20 cellular contexts compared by ENCODE assay signal in genomic region chr22:37616205-37617083, GRCh38. TPM values are rescaled to one million over a fixed set of nuclear protein-coding genes. Genes with fewer than 3 reads are reported as not detected.
DNase-seq lines count a peak whose midpoint lies in the region; ATAC-seq, FAIRE-seq and TF ChIP-seq lines count a peak whose summit lies in the region.
"Had no signal": no experiment of that assay in that cellular context is flagged by ENCODE, and none has a peak within 500 bp of the region (broad histone marks: within the 10 kb centered on the region; RNA-seq: fewer than 3 reads in every experiment).

No MANE protein-coding gene starts in this region.

- CTCF ChIA-PET in activated CD4-positive, alpha-beta T cell treated with anti-CD3 and anti-CD28 coated beads for 36 hours (lab: Charles Lee), result interaction anchor here (0.6 to 1.2 kb wide), 2 partner anchors 9 to 10 kb away, joined by 3 read pairs; no protein-coding TSS in a partner anchor
- CTCF ChIA-PET in OCI-LY7 (lab: Charles Lee; ENCODE audit: unreplicated experiment), result interaction anchor here (0.5 to 0.6 kb wide), 2 partner anchors 183 to 210 kb away, joined by 3 to 9 read pairs; no protein-coding TSS in a partner anchor
- CTCF ChIA-PET in H1 (lab: Charles Lee; ENCODE audit: partially characterized antibody), result interaction anchor here (0.6 to 7.9 kb wide), 10 partner anchors 9 to 258 kb away, joined by 3 to 49 read pairs (median 4); no protein-coding TSS in a partner anchor
- CTCF ChIA-PET in WTC11 (lab: Charles Lee), result interaction anchor here (1.6 to 2.0 kb wide), 2 partner anchors 9 to 10 kb away, joined by 6 to 10 read pairs; no protein-coding TSS in a partner anchor

- no peak overlapping the region for H2BK20ac ChIP-seq in H1 (ENCODE audit: low read length)

- no peak overlapping the region for H3K27ac Mint-ChIP-seq in activated CD4-positive, alpha-beta T cell treated with anti-CD3 and anti-CD28 coated beads for 36 hours
- H3K27ac Mint-ChIP-seq in WTC11, result no peak overlapping the region

- H3K56ac ChIP-seq in H1 (replicated peaks; ENCODE audit: insufficient read length, low read depth, low read length), result no peak overlapping the region

- H3K4me2 ChIP-seq in OCI-LY7 (ENCODE audit: low read length), result no peak overlapping the region
- H3K4me2 ChIP-seq in H1 (ENCODE audit: insufficient read depth in 1 of 2, low read depth in 2 of 2, low read length in 2 of 2), result no peak overlapping the region
- H3K4me2 ChIP-seq: KMS-11 had no signal

- peaks cover 23% of the 10 kb centered on the region for H3K36me3 Mint-ChIP-seq in activated CD4-positive, alpha-beta T cell treated with anti-CD3 and anti-CD28 coated beads for 36 hours (ENCODE audit: low read depth)
- peaks cover 31% of the 10 kb centered on the region for H3K36me3 Mint-ChIP-seq in WTC11

- H3K27me3 Mint-ChIP-seq in activated CD4-positive, alpha-beta T cell treated with anti-CD3 and anti-CD28 coated beads for 36 hours, result no peaks in the 10 kb centered on the region
- H3K27me3 Mint-ChIP-seq in WTC11 (ENCODE audit: low read depth), result no peaks in the 10 kb centered on the region

- 97% methylated on average over 26 of the region's 26 CpGs; no CpG with 5 or more reads in 1 of the 2 experiments for WGBS in H1 (ENCODE audit: extremely low coverage in 1 of 2, insufficient coverage in 1 of 2, insufficient read length in 1 of 2, insufficient replicate concordance in 2 of 2, low coverage in 1 of 2, low lambda C conversion rate in 2 of 2, missing lambda C conversion rate in 1 of 2), 2 experiments
- WGBS in spleen, 5 donors, result 84 to 92% (median 88%) methylated on average over 14 to 26 of the region's 26 CpGs
- 83% methylated on average over 9 of the region's 26 CpGs for WGBS in esophagus muscularis mucosa

- FAIRE-seq in H1 (lab: Jason Lieb, UNC), result no peak
- FAIRE-seq: GM12892 had no signal

- no peaks in the 10 kb centered on the region for H3K9me3 Mint-ChIP-seq in activated CD4-positive, alpha-beta T cell treated with anti-CD3 and anti-CD28 coated beads for 36 hours (ENCODE audit: low read depth)
- no peaks in the 10 kb centered on the region for H3K9me3 Mint-ChIP-seq in WTC11

- H4K91ac ChIP-seq in H1 (replicated peaks; ENCODE audit: insufficient read length, low read length), result no peak overlapping the region

- H3K36me3 ChIP-seq in OCI-LY7 (ENCODE audit: insufficient read depth, low read length) (peaks cover 86% of the 10 kb centered on the region), H1 (ENCODE audit: control insufficient read depth in 2 of 4, insufficient read depth in 4 of 4, low read length in 3 of 4) (peaks cover 14 to 33% (median 20%) of the 10 kb centered on the region in 4 experiments; a peak in 7 of 8 replicates), spleen (peaks cover 0 to 89% (median 64%) of the 10 kb centered on the region in 6 donors), esophagus muscularis mucosa (peaks cover 13 to 76% (median 70%) of the 10 kb centered on the region in 4 donors)

- TF ChIP-seq POLR2A in H1 (IDR thresholded peaks at IDR 0.05; ENCODE audit: control extremely low read depth in 1 of 2, low read depth in 2 of 2, low read length in 2 of 2) (no peak), spleen (IDR thresholded peaks at IDR 0.05) (no peak), esophagus muscularis mucosa (IDR thresholded peaks at IDR 0.05; ENCODE audit: low read depth) (no peak)

- H2BK120ac ChIP-seq in H1 (replicated peaks; ENCODE audit: low read depth, low read length), result no peak overlapping the region

- no peak overlapping the region for H2AFZ ChIP-seq in OCI-LY7 (ENCODE audit: low read length)
- no peak overlapping the region for H2AFZ ChIP-seq in H1 (ENCODE audit: low read length)

- no peak overlapping the region for H3K4ac ChIP-seq in H1 (replicated peaks; ENCODE audit: insufficient read length, low read depth, low read length)

- H3K4me3 ChIP-seq in OCI-LY7 (ENCODE audit: low read depth, low read length, poor library complexity, severe bottlenecking) (no peak overlapping the region), H1 (ENCODE audit: extremely low read depth in 1 of 4, insufficient read depth in 2 of 4, low read depth in 3 of 4, low read length in 4 of 4) (no peak overlapping the region), spleen (no peak overlapping the region), esophagus muscularis mucosa (no peak overlapping the region)
- H3K4me3 ChIP-seq: SJSA1 had no signal

- POLR2A ChIA-PET in activated CD4-positive, alpha-beta T cell treated with anti-CD3 and anti-CD28 coated beads for 36 hours (lab: Charles Lee), result no interaction called here
- POLR2A ChIA-PET in OCI-LY7 (lab: Charles Lee), result interaction anchor here (0.6 to 2.8 kb wide), 2 partner anchors 8 to 104 kb away, joined by 3 to 25 read pairs; partner anchors contain the start of gene GGA1
- POLR2A ChIA-PET in H1 (lab: Charles Lee; ENCODE audit: partially characterized antibody), result interaction anchor here (1.1 to 1.3 kb wide), 7 partner anchors 8 to 124 kb away, joined by 3 to 4 read pairs (median 3); partner anchors contain the start of genes GGA1 and NOL12
- POLR2A ChIA-PET in WTC11 (lab: Charles Lee), result no interaction called here

- intact Hi-C loops in activated CD4-positive, alpha-beta T cell treated with anti-CD3 and anti-CD28 coated beads for 36 hours (cut with DNase I, micrococcal nuclease), result no loop called here
- intact Hi-C loops in OCI-LY7 (cut with micrococcal nuclease; ENCODE audit: unreplicated experiment) (no loop called here), spleen (cut with DNase I; ENCODE audit: low total_unique reads) (no loop called here), esophagus muscularis mucosa (cut with DNase I) (no loop called here)

- BruUV-seq in OCI-LY7 (replicated peaks; lab: Mats Ljungman, UMichigan), result no TSS peak

- H3K27me3 ChIP-seq in H1 (replicated peaks in 1 of 4; ENCODE audit: control insufficient read depth in 3 of 4, extremely low read depth in 1 of 4, insufficient read depth in 3 of 4, low read length in 3 of 4) (no peaks in the 10 kb centered on the region), spleen (replicated peaks in 1 of 7) (no peaks in the 10 kb centered on the region), esophagus muscularis mucosa (no peaks in the 10 kb centered on the region)
- H3K27me3 ChIP-seq: SJSA1 had no signal

- no peak overlapping the region for H3K14ac ChIP-seq in H1 (ENCODE audit: insufficient read length)

- peak overlapping the region; percentile 22 for H3K27ac ChIP-seq in OCI-LY7 (ENCODE audit: low read depth, low read length, poor library complexity, severe bottlenecking)
- H3K27ac ChIP-seq in H1 (ENCODE audit: low read depth, low read length), result no peak overlapping the region
- peak overlapping the region in 5 of 8 donors; percentile 29 to 74 (median 37) for H3K27ac ChIP-seq in spleen
- no peak overlapping the region for H3K27ac ChIP-seq in esophagus muscularis mucosa (replicated peaks in 1 of 4)
- H3K27ac ChIP-seq: 22Rv1, KMS-11, SJSA1 had no signal

- no peak overlapping the region for H4K5ac ChIP-seq in H1 (ENCODE audit: insufficient read length, low read depth, low read length)

- H3K9ac ChIP-seq in H1 (replicated peaks in 1 of 4; ENCODE audit: extremely low read depth in 1 of 4, low read depth in 3 of 4, low read length in 3 of 4), result no peak overlapping the region
- H3K9ac ChIP-seq: KMS-11 had no signal

- no peak for DNase-seq in activated CD4-positive, alpha-beta T cell treated with anti-CD3 and anti-CD28 coated beads for 36 hours
- DNase-seq in activated CD4-positive, alpha-beta T cell treated with anti-CD3 and anti-CD28 coated beads, Interleukin-2, amount 50 U/mL, for 48 hours, result no peak
- DNase-seq in OCI-LY7 (ENCODE audit: low spot score) (no peak), H1 (ENCODE audit: low read depth in 1 of 2, low spot score in 2 of 2) (no peak), spleen (no peak), esophagus muscularis mucosa (ENCODE audit: extremely low spot score) (no peak), WTC11 (ENCODE audit: low spot score) (no peak)
- DNase-seq: C1 segment of cervical spinal cord, GOT3, NCI-H1092 treated with DMSO at 0.1 percent for 48 hours, NCI-H1694 treated with DMSO at 0.1 percent for 48 hours, NCI-H446 treated with DMSO at 0.1 percent for 48 hours had no signal

- peaks cover under 1% of the 10 kb centered on the region for H3K4me1 Mint-ChIP-seq in activated CD4-positive, alpha-beta T cell treated with anti-CD3 and anti-CD28 coated beads for 36 hours
- H3K4me1 Mint-ChIP-seq in WTC11, result no peaks in the 10 kb centered on the region

- H3K9me2 ChIP-seq in OCI-LY7 (ENCODE audit: insufficient read depth, low read length), result no peaks in the 10 kb centered on the region

- no peak overlapping the region for H2AK5ac ChIP-seq in H1 (ENCODE audit: low read depth, low read length)

- H3K18ac ChIP-seq in H1 (ENCODE audit: extremely low read depth, low read length), result no peak overlapping the region

- no peak overlapping the region for H2BK12ac ChIP-seq in H1 (ENCODE audit: low read depth, low read length)

- H3K23me2 ChIP-seq in H1 (ENCODE audit: low read depth, low read length), result no peaks in the 10 kb centered on the region

- TF ChIP-seq EP300 in H1 (IDR thresholded peaks at IDR 0.05; ENCODE audit: borderline replicate concordance in 1 of 2, low read depth in 2 of 2, low read length in 2 of 2) (no peak), esophagus muscularis mucosa (IDR thresholded peaks at IDR 0.05) (no peak)

- peaks cover 25% of the 10 kb centered on the region for H3K4me1 ChIP-seq in OCI-LY7 (ENCODE audit: insufficient read depth, low read length, poor library complexity, severe bottlenecking)
- no peaks in the 10 kb centered on the region for H3K4me1 ChIP-seq in H1 (replicated peaks in 1 of 4; ENCODE audit: control insufficient read depth in 3 of 4, insufficient read depth in 4 of 4, low read length in 3 of 4)
- peaks cover 1 to 30% (median 11%) of the 10 kb centered on the region in 6 donors for H3K4me1 ChIP-seq in spleen
- H3K4me1 ChIP-seq in esophagus muscularis mucosa, result peaks cover 0 to 22% (median 18%) of the 10 kb centered on the region in 4 donors
- H3K4me1 ChIP-seq: SJSA1 had no signal

- H2BK5ac ChIP-seq in H1 (ENCODE audit: low read depth, low read length), result 0 out of 2 replicates have a peak overlapping the region, but pooled peaks have one; percentile 16

- H2BK15ac ChIP-seq in H1 (ENCODE audit: low read length), result no peak overlapping the region

- H3K9me3 ChIP-seq in OCI-LY7 (ENCODE audit: low read length), result no peaks in the 10 kb centered on the region
- H3K9me3 ChIP-seq in H1 (ENCODE audit: insufficient read depth in 2 of 2, low read depth in 1 of 2, low read length in 1 of 2), result no peaks in the 10 kb centered on the region
- H3K9me3 ChIP-seq in spleen, result no peaks in the 10 kb centered on the region
- H3K9me3 ChIP-seq in esophagus muscularis mucosa, result no peaks in the 10 kb centered on the region
- H3K9me3 ChIP-seq: SJSA1 had no signal

- no peaks in the 10 kb centered on the region for H3K79me1 ChIP-seq in H1 (ENCODE audit: low read depth, low read length)

- H4K8ac ChIP-seq in H1 (ENCODE audit: extremely low read depth, insufficient read depth, low read length), result 0 out of 2 replicates have a peak overlapping the region, but pooled peaks have one; percentile 28

- H3K4me3 Mint-ChIP-seq in activated CD4-positive, alpha-beta T cell treated with anti-CD3 and anti-CD28 coated beads for 36 hours, result no peak overlapping the region
- no peak overlapping the region for H3K4me3 Mint-ChIP-seq in WTC11

- peak; percentile 19 for ATAC-seq in activated CD4-positive, alpha-beta T cell treated with anti-CD3 and anti-CD28 coated beads for 36 hours
- ATAC-seq in GM18870 (IDR thresholded peaks at IDR 0.05; ENCODE audit: unreplicated experiment) (no peak), WTC11 (no peak)

- peaks cover 6% of the 10 kb centered on the region; the same call in 1 of the 2 replicates for H3K79me2 ChIP-seq in OCI-LY7 (ENCODE audit: insufficient read depth, low read depth, low read length)
- no peaks in the 10 kb centered on the region for H3K79me2 ChIP-seq in H1 (ENCODE audit: control insufficient read depth in 1 of 2, insufficient read depth in 2 of 2, low read length in 2 of 2)

- TF ChIP-seq RAD21 in H1 (IDR thresholded peaks at IDR 0.05 in 1 of 2, conservative IDR thresholded peaks at IDR 0.05 in 1 of 2; ENCODE audit: low read depth in 2 of 2, low read length in 2 of 2), result no peak

- TF ChIP-seq CTCF in OCI-LY7 (conservative IDR thresholded peaks at IDR 0.05; ENCODE audit: low read length), result no peak
- no peak for TF ChIP-seq CTCF in H1 (IDR thresholded peaks at IDR 0.05; ENCODE audit: control extremely low read depth in 1 of 3, insufficient read depth in 1 of 3, low read depth in 1 of 3, low read length in 3 of 3)
- no peak for TF ChIP-seq CTCF in spleen (IDR thresholded peaks at IDR 0.05 in 8 of 11, conservative IDR thresholded peaks at IDR 0.05 in 3 of 11)
- TF ChIP-seq CTCF in esophagus muscularis mucosa (IDR thresholded peaks at IDR 0.05), result no peak
- no peak for TF ChIP-seq CTCF in WTC11 (IDR thresholded peaks at IDR 0.05)

- H4K20me1 ChIP-seq in OCI-LY7 (ENCODE audit: insufficient read depth, low read length), result no peaks in the 10 kb centered on the region
- H4K20me1 ChIP-seq in H1 (replicated peaks in 1 of 2; ENCODE audit: control insufficient read depth in 1 of 2, insufficient read depth in 2 of 2, low read length in 2 of 2), result peaks cover 0 to 6% of the 10 kb centered on the region in 2 experiments

- no peak overlapping the region for H3K23ac ChIP-seq in H1 (ENCODE audit: insufficient read length)

RNA-seq across cellular contexts. Expression of gene GGA1, which starts 7.8 kb away (rescaled TPM):
- total RNA-seq in activated CD4-positive, alpha-beta T cell treated with anti-CD3 and anti-CD28 coated beads for 36 hours, result 10 to 100 TPM; 55.4 to 66.6 TPM
- 119 and 127 TPM in 2 replicates for total RNA-seq in OCI-LY7 (2014; rRNA removed; shearing (Covaris generic))
- 167 and 172 TPM in 2 replicates for total RNA-seq in OCI-LY7 (2022)
- 46.5 and 49.3 TPM in 2 replicates for total RNA-seq in H1 (2021; fragmentation: NEBNext Ultra II Directional; extraction: Animal tissue kit (Norgen Biotek cat#: 25700))
- 57.2 and 81.0 TPM in 2 replicates for polyA plus RNA-seq in H1 (2011; rRNA removed)
- polyA plus RNA-seq in H1 (2011; cell fraction: cytosol; rRNA removed), result 58.2 TPM
- 170 TPM for polyA plus RNA-seq in H1 (2011; cell fraction: nucleus; rRNA removed)
- polyA plus RNA-seq in H1 (2012, experiment 1 of 2), result 43.4 to 56.3 TPM (median 52.3 TPM) in 4 replicates
- 38.5 TPM for polyA plus RNA-seq in H1 (2012, experiment 2 of 2)
- polyA plus RNA-seq in H1 (2013, experiment 1 of 2), result 31.2 TPM
- polyA plus RNA-seq in H1 (2013, experiment 2 of 2), result 28.6 TPM
- polyA minus RNA-seq in H1 (2011; rRNA and poly(A)+ RNA removed), result 25.7 and 39.1 TPM in 2 replicates
- polyA minus RNA-seq in H1 (2011; cell fraction: cytosol; rRNA and poly(A)+ RNA removed), result 36.0 TPM
- 64.4 TPM for polyA minus RNA-seq in H1 (2011; cell fraction: nucleus; rRNA and poly(A)+ RNA removed)
- 100 to 1,000 TPM in 1 of 7 donors, 10 to 100 TPM in 6; 67.6 to 115 (median 82.6) TPM for total RNA-seq in spleen
- 100 to 1,000 TPM in 2 of 3 donors, 10 to 100 TPM in 1; 43.4 to 134 (median 121) TPM for polyA plus RNA-seq in spleen
- 10 to 100 TPM; 30.3 to 44.7 (median 40.9) TPM for total RNA-seq in esophagus muscularis mucosa
- total RNA-seq in WTC11 (2021), result 59.5 to 66.3 TPM (median 61.6 TPM) in 3 replicates

RNA-seq across cellular contexts. Expression of gene SH3BP1, which starts 23.0 kb away (rescaled TPM):
- total RNA-seq in activated CD4-positive, alpha-beta T cell treated with anti-CD3 and anti-CD28 coated beads for 36 hours, result 10 to 100 TPM; 86.5 to 98.2 TPM
- total RNA-seq in OCI-LY7 (2014; rRNA removed; shearing (Covaris generic)), result 15.3 and 18.3 TPM in 2 replicates
- 44.4 and 48.4 TPM in 2 replicates for total RNA-seq in OCI-LY7 (2022)
- total RNA-seq in H1 (2021; fragmentation: NEBNext Ultra II Directional; extraction: Animal tissue kit (Norgen Biotek cat#: 25700)), result 32.4 and 40.3 TPM in 2 replicates
- polyA plus RNA-seq in H1 (2011; rRNA removed), result 23.9 and 34.8 TPM in 2 replicates
- polyA plus RNA-seq in H1 (2011; cell fraction: cytosol; rRNA removed), result 22.8 TPM
- polyA plus RNA-seq in H1 (2011; cell fraction: nucleus; rRNA removed), result 50.1 TPM
- polyA plus RNA-seq in H1 (2012, experiment 1 of 2), result 57.5 to 65.6 TPM (median 60.4 TPM) in 4 replicates
- polyA plus RNA-seq in H1 (2012, experiment 2 of 2), result 35.9 TPM
- 21.9 TPM for polyA plus RNA-seq in H1 (2013, experiment 1 of 2)
- polyA plus RNA-seq in H1 (2013, experiment 2 of 2), result 22.1 TPM
- polyA minus RNA-seq in H1 (2011; rRNA and poly(A)+ RNA removed), result 20.1 and 23.7 TPM in 2 replicates
- polyA minus RNA-seq in H1 (2011; cell fraction: cytosol; rRNA and poly(A)+ RNA removed), result 17.0 TPM
- polyA minus RNA-seq in H1 (2011; cell fraction: nucleus; rRNA and poly(A)+ RNA removed), result 19.7 TPM
- total RNA-seq in spleen, result 10 to 100 TPM; 38.0 to 78.9 (median 61.2) TPM
- polyA plus RNA-seq in spleen, result 10 to 100 TPM; 17.7 to 51.7 (median 35.2) TPM
- 1 to 10 TPM; 1.5 to 7.5 (median 4.3) TPM for total RNA-seq in esophagus muscularis mucosa
- total RNA-seq in WTC11 (2021), result 35.4 to 39.4 TPM (median 36.6 TPM) in 3 replicates

RNA-seq across cellular contexts. Expression of gene LGALS2, which starts 36.6 kb away (rescaled TPM):
- total RNA-seq in activated CD4-positive, alpha-beta T cell treated with anti-CD3 and anti-CD28 coated beads for 36 hours, result not detected
- total RNA-seq in OCI-LY7 (2014; rRNA removed; shearing (Covaris generic)), result 0.44 TPM in 1 of 2 replicates, not detected in the other
- total RNA-seq in OCI-LY7 (2022), result 0.82 and 0.92 TPM in 2 replicates
- not detected in 2 replicates for total RNA-seq in H1 (2021; fragmentation: NEBNext Ultra II Directional; extraction: Animal tissue kit (Norgen Biotek cat#: 25700))
- polyA plus RNA-seq in H1 (2011; rRNA removed), result not detected in 2 replicates
- not detected for polyA plus RNA-seq in H1 (2011; cell fraction: cytosol; rRNA removed)
- polyA plus RNA-seq in H1 (2011; cell fraction: nucleus; rRNA removed), result not detected
- not detected in 4 replicates for polyA plus RNA-seq in H1 (2012, experiment 1 of 2)
- polyA plus RNA-seq in H1 (2012, experiment 2 of 2), result not detected
- polyA plus RNA-seq in H1 (2013, experiment 1 of 2), result not detected
- not detected for polyA plus RNA-seq in H1 (2013, experiment 2 of 2)
- polyA minus RNA-seq in H1 (2011; rRNA and poly(A)+ RNA removed), result not detected in 2 replicates
- polyA minus RNA-seq in H1 (2011; cell fraction: cytosol; rRNA and poly(A)+ RNA removed), result not detected
- not detected for polyA minus RNA-seq in H1 (2011; cell fraction: nucleus; rRNA and poly(A)+ RNA removed)
- 10 to 100 TPM in 5 of 7 donors, 1 to 10 TPM in 1, not detected in 1; 3.9 to 22.8 (median 12.8) TPM for total RNA-seq in spleen
- 10 to 100 TPM; 21.1 to 41.8 (median 25.5) TPM for polyA plus RNA-seq in spleen
- total RNA-seq in esophagus muscularis mucosa, result not detected
- total RNA-seq in WTC11 (2021), result 0.33 TPM in 1 of 3 replicates, not detected in the others
- total RNA-seq: G401, MCF 10A, RPMI7951, SJSA1 had no signal

RNA-seq across cellular contexts. Expression of gene PDXP, which starts 42.1 kb away (rescaled TPM):
- total RNA-seq in activated CD4-positive, alpha-beta T cell treated with anti-CD3 and anti-CD28 coated beads for 36 hours, result 10 to 100 TPM; 35.8 to 37.8 TPM
- 50.0 and 61.2 TPM in 2 replicates for total RNA-seq in OCI-LY7 (2014; rRNA removed; shearing (Covaris generic))
- total RNA-seq in OCI-LY7 (2022) (54.0 and 55.8 TPM in 2 replicates), spleen (10 to 100 TPM in 5 of 7 donors, 1 to 10 TPM in 2; 9.3 to 17.8 (median 11.2) TPM), esophagus muscularis mucosa (10 to 100 TPM in 3 of 4 donors, 1 to 10 TPM in 1; 7.3 to 28.3 (median 17.4) TPM), WTC11 (2021) (36.1 to 42.5 TPM (median 42.3 TPM) in 3 replicates)
- 35.7 and 36.6 TPM in 2 replicates for total RNA-seq in H1 (2021; fragmentation: NEBNext Ultra II Directional; extraction: Animal tissue kit (Norgen Biotek cat#: 25700))
- polyA plus RNA-seq in H1 (2011; rRNA removed) (67.7 and 74.8 TPM in 2 replicates), spleen (10 to 100 TPM; 14.7 to 26.6 (median 15.4) TPM)
- polyA plus RNA-seq in H1 (2011; cell fraction: cytosol; rRNA removed), result 47.4 TPM
- polyA plus RNA-seq in H1 (2011; cell fraction: nucleus; rRNA removed), result 60.6 TPM
- polyA plus RNA-seq in H1 (2012, experiment 1 of 2), result 33.3 to 46.0 TPM (median 43.7 TPM) in 4 replicates
- polyA plus RNA-seq in H1 (2012, experiment 2 of 2), result 66.6 TPM
- 33.9 TPM for polyA plus RNA-seq in H1 (2013, experiment 1 of 2)
- 31.0 TPM for polyA plus RNA-seq in H1 (2013, experiment 2 of 2)
- polyA minus RNA-seq in H1 (2011; rRNA and poly(A)+ RNA removed), result 31.8 and 36.4 TPM in 2 replicates
- polyA minus RNA-seq in H1 (2011; cell fraction: cytosol; rRNA and poly(A)+ RNA removed), result 30.2 TPM
- polyA minus RNA-seq in H1 (2011; cell fraction: nucleus; rRNA and poly(A)+ RNA removed), result 13.4 TPM

RNA-seq across cellular contexts. Expression of gene CDC42EP1, which starts 56.2 kb away (rescaled TPM):
- under 1 TPM; 0.83 to 0.87 TPM for total RNA-seq in activated CD4-positive, alpha-beta T cell treated with anti-CD3 and anti-CD28 coated beads for 36 hours
- not detected in 2 replicates for total RNA-seq in OCI-LY7 (2014; rRNA removed; shearing (Covaris generic))
- total RNA-seq in OCI-LY7 (2022) (not detected in 2 replicates), spleen (10 to 100 TPM; 13.2 to 35.7 (median 22.4) TPM), esophagus muscularis mucosa (10 to 100 TPM; 19.9 to 38.1 (median 36.7) TPM), WTC11 (2021) (9.6 to 12.7 TPM (median 10.4 TPM) in 3 replicates)
- 10.1 and 11.2 TPM in 2 replicates for total RNA-seq in H1 (2021; fragmentation: NEBNext Ultra II Directional; extraction: Animal tissue kit (Norgen Biotek cat#: 25700))
- polyA plus RNA-seq in H1 (2011; rRNA removed) (8.3 and 15.4 TPM in 2 replicates), spleen (10 to 100 TPM in 1 of 3 donors, 1 to 10 TPM in 2; 4.6 to 13.7 (median 4.8) TPM)
- polyA plus RNA-seq in H1 (2011; cell fraction: cytosol; rRNA removed), result 5.3 TPM
- polyA plus RNA-seq in H1 (2011; cell fraction: nucleus; rRNA removed), result 7.8 TPM
- 5.5 to 11.6 TPM (median 10.8 TPM) in 4 replicates for polyA plus RNA-seq in H1 (2012, experiment 1 of 2)
- polyA plus RNA-seq in H1 (2012, experiment 2 of 2), result 8.9 TPM
- polyA plus RNA-seq in H1 (2013, experiment 1 of 2), result 11.0 TPM
- polyA plus RNA-seq in H1 (2013, experiment 2 of 2), result 10.5 TPM
- polyA minus RNA-seq in H1 (2011; rRNA and poly(A)+ RNA removed), result 2.1 and 2.2 TPM in 2 replicates
- 4.3 TPM for polyA minus RNA-seq in H1 (2011; cell fraction: cytosol; rRNA and poly(A)+ RNA removed)
- 5.1 TPM for polyA minus RNA-seq in H1 (2011; cell fraction: nucleus; rRNA and poly(A)+ RNA removed)

Comparison
In these comparisons a context has a peak if more than half of its experiments do, and no peak if none do; other contexts are left out.
1. H3K27ac ChIP-seq: peak in OCI-LY7 (single experiment) and spleen (5 of 8); none in H1 (single experiment) and esophagus muscularis mucosa (0 of 4).
2. POLR2A ChIA-PET loops: an anchor here in OCI-LY7 (0.6 to 2.8 kb wide) and H1 (1.1 to 1.3 kb wide); none called in activated CD4-positive, alpha-beta T cell treated with anti-CD3 and anti-CD28 coated beads for 36 hours and WTC11.